9 cellular contexts compared by ENCODE assay signal in the genomic region with DNA sequence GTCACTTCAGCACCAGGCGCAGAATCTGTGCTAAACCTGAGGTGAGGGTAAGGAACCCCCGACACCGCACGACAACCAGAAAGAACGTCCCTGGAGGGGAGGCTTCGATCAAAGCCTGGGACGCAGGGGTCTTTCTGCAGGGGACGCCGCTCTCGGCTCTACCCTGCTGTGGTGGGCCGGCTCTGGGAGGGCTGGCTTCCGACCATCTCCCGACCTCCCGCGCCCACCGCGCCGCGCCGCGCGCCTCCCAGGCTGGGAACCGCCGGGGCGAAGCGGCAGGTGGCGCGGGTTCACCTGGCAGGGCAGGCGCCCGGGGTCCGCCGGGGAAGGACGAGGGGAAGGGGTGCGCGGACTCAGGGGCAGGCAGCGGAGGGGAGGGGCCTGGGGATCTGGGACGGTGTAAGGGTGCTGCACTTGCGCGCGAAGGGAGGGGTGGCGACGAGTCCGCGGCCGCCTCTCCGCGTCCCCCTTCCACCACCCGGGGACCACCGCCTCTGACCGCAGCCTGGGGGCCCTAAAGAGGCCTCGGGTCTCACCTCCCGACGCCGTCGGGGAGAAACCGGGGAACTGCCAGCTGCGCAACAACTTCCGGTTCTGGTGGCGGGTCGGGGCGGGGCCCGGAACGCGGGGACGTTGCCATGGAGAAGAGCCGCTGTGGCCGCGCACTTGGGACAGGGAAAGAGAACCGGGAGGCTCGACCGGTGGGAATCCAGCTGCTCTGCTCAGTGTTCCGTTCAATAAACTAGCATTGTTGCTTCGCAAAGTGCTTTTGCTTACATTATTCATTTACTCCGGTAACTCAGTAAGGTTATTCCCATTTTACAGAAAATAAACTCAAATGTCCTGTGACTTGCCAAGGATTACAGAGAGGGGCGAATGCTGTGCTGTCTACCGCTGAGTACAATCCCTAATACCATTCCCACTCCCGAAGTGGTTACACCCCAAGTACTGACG. TPM values are rescaled to one million over a fixed set of nuclear protein-coding genes. Genes with fewer than 3 reads are reported as not detected.
A peak's percentile ranks its signal among the peaks of the same experiment; 100 is the strongest.
DNase-seq lines count a peak whose midpoint lies in the region; ATAC-seq and TF ChIP-seq lines count a peak whose summit lies in the region.
"Had no signal": no experiment of that assay in that cellular context is flagged by ENCODE, and none has a peak within 500 bp of the region (broad histone marks: within the 10 kb centered on the region; RNA-seq: fewer than 3 reads in every experiment).

A gene (minus strand): TSS at position 596 of the 954 bp plus-strand sequence. CDS start 3,045 bp downstream, outside the sequence.

- peak within 1 kb of the TSS; percentile 13 for H3K27ac ChIP-seq in epithelial cell of prostate

- H3K27me3 ChIP-seq in BJ (ENCODE audit: control insufficient read depth, insufficient read depth, low read length), result 0 out of 2 replicates have a peak, but pooled peaks cover 4% of the 10 kb centered on the region

- DNase-seq in BJ (ENCODE audit: low read depth) (no peak), NOMO-1 treated with DMSO at 0.1 percent for 48 hours (lab: John Stamatoyannopoulos, UW; ENCODE audit: unreplicated experiment) (peak; percentile 41), epithelial cell of prostate (ENCODE audit: low read depth, low spot score) (no peak), mucosa of descending colon (peak; percentile 89 to 91 (median 90))
- DNase-seq in activated CD8-positive, alpha-beta memory T cell treated with anti-CD3 and anti-CD28 coated beads, Interleukin-2, amount 50 U/mL, for 4 hours, result peak; percentile 67
- peak; percentile 28 to 44 for DNase-seq in stimulated activated CD8-positive, alpha-beta memory T cell treated with anti-CD3 and anti-CD28 coated beads, Interleukin-4, amount 100 ng/mL, for 1 hour (ENCODE audit: low read depth in 2 of 2, low spot score in 1 of 2)

- H3K9me3 ChIP-seq in mucosa of descending colon, result no peaks in the 10 kb centered on the region

- peak within 1 kb of the TSS; percentile 76 for H3K4me3 ChIP-seq in BJ (ENCODE audit: low read depth, low read length)
- H3K4me3 ChIP-seq in mucosa of descending colon, result peak within 1 kb of the TSS; percentile 75

- no peak for TF ChIP-seq CTCF in BJ (IDR thresholded peaks at IDR 0.05; ENCODE audit: insufficient read depth, low read depth, low read length)
- no peak for TF ChIP-seq CTCF in mucosa of descending colon (IDR thresholded peaks at IDR 0.05)

- no peaks in the 10 kb centered on the region for H3K36me3 ChIP-seq in BJ (ENCODE audit: control insufficient read depth, insufficient read depth, low read length)
- H3K36me3 ChIP-seq in mucosa of descending colon (ENCODE audit: low read depth), result no peaks in the 10 kb centered on the region

- ATAC-seq in GM19328 (IDR thresholded peaks at IDR 0.05; ENCODE audit: unreplicated experiment) (peak; percentile 83), HG03457 (IDR thresholded peaks at IDR 0.05; ENCODE audit: unreplicated experiment) (peak; percentile 76), mucosa of descending colon (peak; percentile 96)

- peaks cover 3% of the 10 kb centered on the region for H3K4me1 ChIP-seq in mucosa of descending colon (ENCODE audit: low read depth)

- intact Hi-C loops in mucosa of descending colon (cut with DNase I, micrococcal nuclease), result no loop called here

- POLR2A ChIA-PET in BJ (lab: Charles Lee), result no interaction called here

- CTCF ChIA-PET in BJ (lab: Yijun Ruan, JAX), result interaction anchor here (0.7 to 0.8 kb wide), 2 partner anchors 8 to 9 kb away, joined by 3 to 4 read pairs; no protein-coding TSS in a partner anchor

RNA-seq across cellular contexts. Expression of the gene that starts here (rescaled TPM):
- polyA plus RNA-seq in BJ (2011; rRNA removed), result 0.60 and 0.86 TPM in 2 replicates
- polyA minus RNA-seq in BJ (2011; rRNA and poly(A)+ RNA removed), result 0.57 and 0.72 TPM in 2 replicates
- total RNA-seq in mucosa of descending colon, result 1 to 10 TPM; 2.7 to 6.1 (median 2.8) TPM
- total RNA-seq: HT1080 had no signal

Comparison
In these comparisons a context has a peak if more than half of its experiments do, and no peak if none do; other contexts are left out.
1. DNase-seq: peak in NOMO-1 treated with DMSO at 0.1 percent for 48 hours (single experiment), activated CD8-positive, alpha-beta memory T cell treated with anti-CD3 and anti-CD28 coated beads, Interleukin-2, amount 50 U/mL, for 4 hours (single experiment), mucosa of descending colon (3 of 3) and stimulated activated CD8-positive, alpha-beta memory T cell treated with anti-CD3 and anti-CD28 coated beads, Interleukin-4, amount 100 ng/mL, for 1 hour (2 of 2); none in BJ (single experiment) and epithelial cell of prostate (single experiment).
2. Peak in every context shown above with its lines, with median percentiles within 50 percentile points of each other: ATAC-seq.